Comparison of ENCODE assay signal across 9 cellular contexts in the genomic region with DNA sequence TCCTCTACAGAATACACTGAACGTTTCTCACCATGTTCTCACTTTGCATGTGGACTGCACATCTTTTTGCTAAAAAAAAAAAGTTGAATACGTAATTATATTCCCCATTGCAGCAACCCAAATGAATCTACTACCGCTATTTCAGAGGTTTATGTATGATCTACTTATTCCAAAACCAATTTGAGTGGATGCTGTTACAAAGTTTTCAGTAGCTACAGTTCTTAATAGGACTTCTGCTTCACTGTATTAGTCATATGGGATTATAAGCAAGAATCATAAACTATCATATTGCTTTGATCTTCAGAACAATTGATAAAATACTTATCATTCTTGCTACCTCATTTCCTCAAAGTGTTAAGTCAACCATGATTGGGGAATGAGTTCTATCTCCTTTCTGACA.
"Had no signal": no experiment of that assay in that cellular context is flagged by ENCODE, and none has a peak within 500 bp of the region (broad histone marks: within the 10 kb centered on the region; RNA-seq: fewer than 3 reads in every experiment).

No MANE protein-coding gene starts in this region.

- DNase-seq: H9, HCEC 1CT, HFFc6, KBM-7 had no signal

- H3K4me2 ChIP-seq: GM23338, KMS-11 had no signal

- FAIRE-seq: H1, H54, HepG2 had no signal

- H3K4me3 ChIP-seq: GM23338 had no signal

- ATAC-seq: GM23338, HepG2 had no signal

- H2AFZ ChIP-seq: GM23338 had no signal

- H3K27ac ChIP-seq: KMS-11 had no signal

- H3K9ac ChIP-seq: KMS-11 had no signal
